8 cellular contexts compared by ENCODE assay signal in the genomic region with DNA sequence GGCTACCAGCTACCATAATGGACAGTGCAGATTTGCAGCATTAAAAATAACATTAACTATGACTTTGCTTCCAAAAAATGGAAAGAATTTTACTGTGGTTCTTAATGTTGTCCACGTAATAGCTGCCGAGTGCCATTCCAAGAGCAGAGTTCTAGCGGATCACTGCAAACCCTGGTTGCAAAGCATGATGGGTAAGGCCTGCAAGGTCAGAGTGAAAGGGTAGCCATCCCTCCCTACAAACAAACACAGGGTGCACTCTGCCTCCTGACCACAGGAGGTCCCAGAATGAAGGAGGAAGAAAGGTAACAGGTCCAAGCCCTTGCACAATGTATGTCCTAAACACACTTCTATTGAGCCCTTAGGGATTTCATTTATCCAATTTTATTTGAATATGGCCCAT.
DNase-seq lines count a peak whose midpoint lies in the region; ATAC-seq and TF ChIP-seq lines count a peak whose summit lies in the region.
"Had no signal": no experiment of that assay in that cellular context is flagged by ENCODE, and none has a peak within 500 bp of the region (broad histone marks: within the 10 kb centered on the region; RNA-seq: fewer than 3 reads in every experiment).

No MANE protein-coding gene starts in this region.

- no peaks in the 10 kb centered on the region for H4K20me1 ChIP-seq in osteoblast (ENCODE audit: insufficient read depth, low read length)

- TF ChIP-seq CTCF in osteoblast (IDR thresholded peaks at IDR 0.05; ENCODE audit: extremely low read depth, low read depth, low read length) (peak; percentile 25), mesothelial cell of epicardium (IDR thresholded peaks at IDR 0.05; ENCODE audit: unreplicated experiment) (no peak)

- no peaks in the 10 kb centered on the region for H3K9me3 ChIP-seq in osteoblast (ENCODE audit: low read depth, low read length)

- no peak overlapping the region for H3K27ac Mint-ChIP-seq in mesothelial cell of epicardium

- peaks cover 22% of the 10 kb centered on the region for H3K4me1 ChIP-seq in osteoblast (ENCODE audit: insufficient read depth, low read length)

- DNase-seq in GM04503 (ENCODE audit: low read depth) (peak; percentile 83), NCI-H1694 (lab: John Stamatoyannopoulos, UW) (peak; percentile 91), dedifferentiated amniotic fluid mesenchymal stem cell (ENCODE audit: extremely low spot score) (peak; percentile 37), osteoblast (ENCODE audit: insufficient read length, low spot score, missing footprints) (peak; percentile 87), mesothelial cell of epicardium (ENCODE audit: low spot score in 2 of 2, unreplicated experiment in 2 of 2) (no peak)
- DNase-seq: activated gamma-delta T cell had no signal

- H3K27me3 Mint-ChIP-seq in mesothelial cell of epicardium (ENCODE audit: low read depth), result peaks cover 47% of the 10 kb centered on the region

- no peaks in the 10 kb centered on the region for H3K36me3 Mint-ChIP-seq in mesothelial cell of epicardium

- no peak overlapping the region for H3K4me3 ChIP-seq in osteoblast (ENCODE audit: insufficient read depth, low read length)

- no peak overlapping the region for H2AFZ ChIP-seq in osteoblast (ENCODE audit: low read length)

- ATAC-seq in GM18517 (IDR thresholded peaks at IDR 0.05; ENCODE audit: unreplicated experiment) (no peak), GM18907 (IDR thresholded peaks at IDR 0.05; ENCODE audit: unreplicated experiment) (no peak)

- peaks cover 45% of the 10 kb centered on the region for H3K4me1 Mint-ChIP-seq in mesothelial cell of epicardium

- no peak overlapping the region for H3K4me3 Mint-ChIP-seq in mesothelial cell of epicardium

- H3K36me3 ChIP-seq in osteoblast (ENCODE audit: insufficient read depth, low read length), result no peaks in the 10 kb centered on the region

- no peaks in the 10 kb centered on the region for H3K79me2 ChIP-seq in osteoblast (ENCODE audit: insufficient read depth, low read length)

- H3K9me3 Mint-ChIP-seq in mesothelial cell of epicardium, result no peaks in the 10 kb centered on the region

- no peak overlapping the region for H3K4me2 ChIP-seq in osteoblast (ENCODE audit: insufficient read depth, low read length)

- no peaks in the 10 kb centered on the region for H3K27me3 ChIP-seq in osteoblast (ENCODE audit: insufficient read depth, low read length)

- no peak overlapping the region for H3K27ac ChIP-seq in osteoblast (ENCODE audit: low read depth, low read length)

Comparison
In these comparisons a context has a peak if more than half of its experiments do, and no peak if none do; other contexts are left out.
1. DNase-seq: peak in GM04503 (single experiment), NCI-H1694 (single experiment), dedifferentiated amniotic fluid mesenchymal stem cell (single experiment) and osteoblast (single experiment); none in mesothelial cell of epicardium (0 of 2).